9 cellular contexts compared by ENCODE assay signal in genomic region chr1:39573736-39574624, GRCh38. TPM values are rescaled to one million over a fixed set of nuclear protein-coding genes. Genes with fewer than 3 reads are reported as not detected.
A peak's percentile ranks its signal among the peaks of the same experiment; 100 is the strongest.
DNase-seq lines count a peak whose midpoint lies in the region; ATAC-seq, FAIRE-seq and TF ChIP-seq lines count a peak whose summit lies in the region.
"Had no signal": no experiment of that assay in that cellular context is flagged by ENCODE, and none has a peak within 500 bp of the region (broad histone marks: within the 10 kb centered on the region; RNA-seq: fewer than 3 reads in every experiment).

No MANE protein-coding gene starts in this region.

- no peak overlapping the region for H2AFZ ChIP-seq in KMS-11 (ENCODE audit: low read depth)
- H2AFZ ChIP-seq: parathyroid adenoma had no signal

- no peak for DNase-seq in BE2C
- peak; percentile 52 for DNase-seq in brain microvascular endothelial cell
- no peak for DNase-seq in left lung
- no peak for DNase-seq in upper lobe of right lung
- no peak for DNase-seq in urothelium cell line (ENCODE audit: low spot score)
- DNase-seq in HuH-7.5 (ENCODE audit: low spot score), result no peak

- no peak for TF ChIP-seq CTCF in BE2C (IDR thresholded peaks at IDR 0.05; ENCODE audit: low read depth, low read length)
- TF ChIP-seq CTCF in KMS-11 (conservative IDR thresholded peaks at IDR 0.05; ENCODE audit: low read depth, low read length), result no peak
- TF ChIP-seq CTCF in brain microvascular endothelial cell (IDR thresholded peaks at IDR 0.05; ENCODE audit: low read depth, low read length, missing control alignments), result no peak
- TF ChIP-seq CTCF in left lung (IDR thresholded peaks at IDR 0.05), result no peak
- no peak for TF ChIP-seq CTCF in upper lobe of right lung (IDR thresholded peaks at IDR 0.05)

- H3K36me3 ChIP-seq in BE2C (peaks cover 64% of the 10 kb centered on the region), KMS-11 (ENCODE audit: insufficient read depth) (peaks cover 29% of the 10 kb centered on the region), brain microvascular endothelial cell (replicated peaks) (peaks cover 46% of the 10 kb centered on the region), left lung (peaks cover 7 to 53% of the 10 kb centered on the region in 2 donors), upper lobe of right lung (peaks cover 39% of the 10 kb centered on the region)

- H3K4me1 ChIP-seq in BE2C, result no peaks in the 10 kb centered on the region
- H3K4me1 ChIP-seq in KMS-11 (ENCODE audit: low read depth, poor library complexity, severe bottlenecking), result peaks cover 55% of the 10 kb centered on the region
- H3K4me1 ChIP-seq in left lung, result peaks cover 23 to 37% of the 10 kb centered on the region in 2 donors
- peaks cover 29% of the 10 kb centered on the region for H3K4me1 ChIP-seq in upper lobe of right lung

- H3K4me3 ChIP-seq in BE2C (ENCODE audit: low read depth, low read length) (peak overlapping the region; percentile 77), KMS-11 (IDR thresholded peaks at IDR 0.05; ENCODE audit: insufficient read depth, low read depth, low read length) (peak overlapping the region; percentile 25), brain microvascular endothelial cell (ENCODE audit: low read depth, low read length) (peak overlapping the region; percentile 83), left lung (peak overlapping the region; percentile 72 to 95), upper lobe of right lung (peak overlapping the region; percentile 89)

- in situ Hi-C loops in brain microvascular endothelial cell (cut with HindIII; ENCODE audit: low pct_ligation_motif_present, low sequenced_read_pairs), result no loop called here

- ATAC-seq in left lung (peak; percentile 17), upper lobe of right lung (no peak), GM21786 (IDR thresholded peaks at IDR 0.05; ENCODE audit: unreplicated experiment) (no peak)

- peak overlapping the region; percentile 94; the same call in 1 of the 2 replicates for H3K9ac ChIP-seq in KMS-11
- H3K9ac ChIP-seq: parathyroid adenoma had no signal

- peak overlapping the region; percentile 100 for H3K4me2 ChIP-seq in KMS-11

- no peak for FAIRE-seq in urothelium cell line (lab: Jason Lieb, UNC)

- intact Hi-C loops in left lung (cut with DNase I), result no loop called here
- intact Hi-C loops in upper lobe of right lung (cut with DNase I), result no loop called here

- H3K27me3 ChIP-seq in BE2C (no peaks in the 10 kb centered on the region), KMS-11 (ENCODE audit: insufficient read depth, low read depth) (no peaks in the 10 kb centered on the region), brain microvascular endothelial cell (replicated peaks) (no peaks in the 10 kb centered on the region), left lung (no peaks in the 10 kb centered on the region), upper lobe of right lung (no peaks in the 10 kb centered on the region)

- peaks cover 74% of the 10 kb centered on the region for H3K79me2 ChIP-seq in KMS-11 (ENCODE audit: insufficient read depth, low read depth)

- H3K9me3 ChIP-seq in BE2C (no peaks in the 10 kb centered on the region), left lung (no peaks in the 10 kb centered on the region), upper lobe of right lung (no peaks in the 10 kb centered on the region)

- no peak overlapping the region for H3K27ac ChIP-seq in KMS-11
- peak overlapping the region; percentile 19 for H3K27ac ChIP-seq in brain microvascular endothelial cell
- H3K27ac ChIP-seq in left lung, result no peak overlapping the region
- no peak overlapping the region for H3K27ac ChIP-seq in upper lobe of right lung
- H3K27ac ChIP-seq: parathyroid adenoma had no signal

- peaks cover 39% of the 10 kb centered on the region for H4K20me1 ChIP-seq in KMS-11 (ENCODE audit: insufficient read depth)

RNA-seq across cellular contexts. Expression of gene PABPC4, which starts 2.6 kb away (rescaled TPM):
- 88.5 TPM for polyA plus RNA-seq in BE2C (2012; ENCODE audit: insufficient read depth, insufficient read length, low read depth)
- total RNA-seq in left lung, result 100 to 1,000 TPM; 226 to 232 TPM
- 199 TPM for total RNA-seq in upper lobe of right lung

Comparison
In these comparisons a context has a peak if more than half of its experiments do, and no peak if none do; other contexts are left out.
1. H3K4me3 ChIP-seq: peak in every context shown above with its lines; median percentile 89 in upper lobe of right lung; 84 in left lung; 83 in brain microvascular endothelial cell; 77 in BE2C; 25 in KMS-11.